Comparison of ENCODE assay signal across 23 cellular contexts in genomic region chr22:40352763-40353162, GRCh38.
"Had no signal": no experiment of that assay in that cellular context is flagged by ENCODE, and none has a peak within 500 bp of the region (broad histone marks: within the 10 kb centered on the region; RNA-seq: fewer than 3 reads in every experiment).

No MANE protein-coding gene starts in this region.

- H3K4me1 ChIP-seq: prostate gland, uterus had no signal

- H3K27ac ChIP-seq: left lung, pancreas, prostate gland, tibial nerve, uterus had no signal

- DNase-seq: head of caudate nucleus; hypothalamus; immature natural killer cell; kidney; left colon; left lung; naive thymus-derived CD8-positive, alpha-beta T cell; nucleus accumbens; pancreas; posterior cingulate gyrus; stimulated activated CD4-positive, alpha-beta T cell treated with anti-CD3 and anti-CD28 coated beads, Interleukin-1b, Interleukin-23, amount 100 ng/mL, for 48 hours; stimulated activated CD4-positive, alpha-beta T cell treated with anti-CD3 and anti-CD28 coated beads, Interleukin-2, amount 100 ng/mL, for 48 hours; stimulated activated CD4-positive, alpha-beta T cell treated with anti-CD3 and anti-CD28 coated beads, Interleukin-4, amount 100 ng/mL, for 4 hours; stimulated activated CD8-positive, alpha-beta memory T cell treated with anti-CD3 and anti-CD28 coated beads, Interleukin-4, amount 100 ng/mL, for 48 hours; stimulated activated naive CD4-positive, alpha-beta T cell treated with Interleukin-2 at 50 U/mL for 16 hours; stimulated activated naive CD8-positive, alpha-beta T cell treated with anti-CD3 and anti-CD28 coated beads, Interleukin-15, amount 100 ng/mL, for 72 hours; substantia nigra; uterus had no signal

- H3K27me3 ChIP-seq: left lung, pancreas, tibial nerve, uterus had no signal

- H3K9me3 ChIP-seq: left lung, pancreas, prostate gland, tibial nerve, uterus had no signal

- H3K36me3 ChIP-seq: uterus had no signal

- H3K4me3 ChIP-seq: left lung, pancreas, prostate gland, smooth muscle cell, tibial nerve, uterus had no signal

- ATAC-seq: left colon; left lung; naive thymus-derived CD8-positive, alpha-beta T cell; pancreas; sciatic nerve; stimulated activated memory B cell treated with anti-CD40 and anti-IgM and Interleukin-4, amounts not matched to agents 10 μg/mL and 1 μg/mL and 100 μg/mL, for 72 hours; stimulated activated naive CD8-positive, alpha-beta T cell treated with anti-CD3 and anti-CD28 coated beads, Interleukin-15, amount 100 ng/mL, for 72 hours had no signal
